ENCODE assay signal across 21 cellular contexts in genomic region chr17:4634981-4635380, GRCh38. TPM values are rescaled to one million over a fixed set of nuclear protein-coding genes. Genes with fewer than 3 reads are reported as not detected.
"Had no signal": no experiment of that assay in that cellular context is flagged by ENCODE, and none has a peak within 500 bp of the region (broad histone marks: within the 10 kb centered on the region; RNA-seq: fewer than 3 reads in every experiment).

No MANE protein-coding gene starts in this region.

- H3K4me3 Mint-ChIP-seq: activated CD4-positive, alpha-beta memory T cell treated with anti-CD3 and anti-CD28 coated beads for 36 hours; activated naive CD8-positive, alpha-beta T cell treated with anti-CD3 and anti-CD28 coated beads, Interleukin-2, amount 10 ng/mL, durations not matched to agents 7 days and 5 days; immature natural killer cell; natural killer cell; stimulated activated effector memory CD8-positive, alpha-beta T cell treated with anti-CD3 and anti-CD28 coated beads, Interleukin-12 subunit alpha, Interleukin-12 subunit beta, amount 100 ng/mL, for 72 hours had no signal

- DNase-seq: activated CD4-positive, alpha-beta memory T cell treated with anti-CD3 and anti-CD28 coated beads for 36 hours; activated gamma-delta T cell treated with Interleukin-2 at 50 U/mL for 16 hours; activated naive CD8-positive, alpha-beta T cell treated with anti-CD3 and anti-CD28 coated beads, Interleukin-2, amount 10 ng/mL, durations not matched to agents 7 days and 5 days; activated T-cell treated with anti-CD3 and anti-CD28 coated beads, Interleukin-2, amount 50 U/mL, for 72 hours; aorta; effector CD4-positive, alpha-beta T cell; immature natural killer cell; mammary epithelial cell; natural killer cell; nucleus accumbens; T-helper 9 cell; thyroid gland; uterus had no signal

- ATAC-seq: activated T-cell treated with anti-CD3 and anti-CD28 coated beads, Interleukin-2, amount 50 U/mL, for 72 hours; natural killer cell; right cardiac atrium; stimulated activated effector memory CD8-positive, alpha-beta T cell treated with anti-CD3 and anti-CD28 coated beads, Interleukin-12 subunit alpha, Interleukin-12 subunit beta, amount 100 ng/mL, for 72 hours had no signal

- H3K9me3 ChIP-seq: thyroid gland, uterus had no signal

- H3K36me3 Mint-ChIP-seq: activated CD4-positive, alpha-beta memory T cell treated with anti-CD3 and anti-CD28 coated beads for 36 hours; immature natural killer cell; natural killer cell; stimulated activated effector memory CD8-positive, alpha-beta T cell treated with anti-CD3 and anti-CD28 coated beads, Interleukin-12 subunit alpha, Interleukin-12 subunit beta, amount 100 ng/mL, for 72 hours had no signal

- H3K27me3 ChIP-seq: thyroid gland had no signal

- H3K36me3 ChIP-seq: thyroid gland, uterus had no signal

- H3K27ac Mint-ChIP-seq: activated CD4-positive, alpha-beta memory T cell treated with anti-CD3 and anti-CD28 coated beads for 36 hours; activated naive CD8-positive, alpha-beta T cell treated with anti-CD3 and anti-CD28 coated beads, Interleukin-2, amount 10 ng/mL, durations not matched to agents 7 days and 5 days; activated T-cell treated with anti-CD3 and anti-CD28 coated beads, Interleukin-2, amount 50 U/mL, for 72 hours; immature natural killer cell; natural killer cell; stimulated activated effector memory CD8-positive, alpha-beta T cell treated with anti-CD3 and anti-CD28 coated beads, Interleukin-12 subunit alpha, Interleukin-12 subunit beta, amount 100 ng/mL, for 72 hours had no signal

- H3K4me3 ChIP-seq: smooth muscle cell, thyroid gland, uterus had no signal

- H3K9me3 Mint-ChIP-seq: activated naive CD8-positive, alpha-beta T cell treated with anti-CD3 and anti-CD28 coated beads, Interleukin-2, amount 10 ng/mL, durations not matched to agents 7 days and 5 days; natural killer cell; stimulated activated effector memory CD8-positive, alpha-beta T cell treated with anti-CD3 and anti-CD28 coated beads, Interleukin-12 subunit alpha, Interleukin-12 subunit beta, amount 100 ng/mL, for 72 hours had no signal

RNA-seq across cellular contexts. Expression of gene ALOX15, which starts 6.5 kb away (rescaled TPM):
- total RNA-seq: activated CD4-positive, alpha-beta memory T cell treated with anti-CD3 and anti-CD28 coated beads for 36 hours; activated naive CD8-positive, alpha-beta T cell treated with anti-CD3 and anti-CD28 coated beads, Interleukin-2, amount 10 ng/mL, durations not matched to agents 7 days and 5 days; aorta; bronchial epithelial cell; glomerular endothelial cell; mammary epithelial cell; mononuclear cell; natural killer cell; posterior vena cava; smooth muscle cell; thyroid gland had no signal
- polyA plus RNA-seq: aorta, immature natural killer cell, mammary epithelial cell had no signal

RNA-seq across cellular contexts. Expression of gene SMTNL2, which starts 50.7 kb away (rescaled TPM):
- total RNA-seq: activated CD4-positive, alpha-beta memory T cell treated with anti-CD3 and anti-CD28 coated beads for 36 hours; activated naive CD8-positive, alpha-beta T cell treated with anti-CD3 and anti-CD28 coated beads, Interleukin-2, amount 10 ng/mL, durations not matched to agents 7 days and 5 days; activated T-cell treated with anti-CD3 and anti-CD28 coated beads, Interleukin-2, amount 50 U/mL, for 72 hours; bronchial epithelial cell; glomerular endothelial cell; left lobe of liver; mammary epithelial cell; mononuclear cell; natural killer cell had no signal
- polyA plus RNA-seq: aorta, immature natural killer cell, mammary epithelial cell had no signal
